In the genomic region with DNA sequence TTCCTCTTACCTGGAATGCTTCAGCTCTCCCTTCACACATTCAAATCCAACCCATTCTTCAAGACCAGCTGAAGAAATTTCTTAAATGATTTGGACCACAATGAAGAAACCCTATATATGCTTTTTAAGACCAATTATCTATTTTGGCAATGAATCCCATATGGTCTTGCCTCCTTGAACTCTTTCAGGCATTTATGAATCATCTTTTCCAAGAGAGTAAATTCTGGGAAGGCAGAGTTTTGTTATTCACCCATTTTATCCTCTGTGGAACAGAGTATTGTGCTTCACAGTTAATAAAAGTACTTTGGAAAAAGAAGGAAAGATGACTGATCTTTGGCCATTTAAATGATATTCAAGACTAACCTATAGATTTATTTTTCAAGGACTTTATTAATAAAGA, we compare ENCODE assay signal across 1 cellular context.
TF ChIP-seq lines count a peak whose summit lies in the region.

No MANE protein-coding gene starts in this region.

TF ChIP-seq in WTC11, 78 proteins besides CTCF, POLR2A, EP300 and RAD21 (continued from another document):
- TF ChIP-seq TP53 (CRISPR knock-in tag; IDR thresholded peaks at IDR 0.05) = no peak
- TF ChIP-seq, protein P1, sequence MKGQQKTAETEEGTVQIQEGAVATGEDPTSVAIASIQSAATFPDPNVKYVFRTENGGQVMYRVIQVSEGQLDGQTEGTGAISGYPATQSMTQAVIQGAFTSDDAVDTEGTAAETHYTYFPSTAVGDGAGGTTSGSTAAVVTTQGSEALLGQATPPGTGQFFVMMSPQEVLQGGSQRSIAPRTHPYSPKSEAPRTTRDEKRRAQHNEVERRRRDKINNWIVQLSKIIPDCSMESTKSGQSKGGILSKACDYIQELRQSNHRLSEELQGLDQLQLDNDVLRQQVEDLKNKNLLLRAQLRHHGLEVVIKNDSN (CRISPR knock-in tag; IDR thresholded peaks at IDR 0.05) = no peak
- TF ChIP-seq, protein P2, sequence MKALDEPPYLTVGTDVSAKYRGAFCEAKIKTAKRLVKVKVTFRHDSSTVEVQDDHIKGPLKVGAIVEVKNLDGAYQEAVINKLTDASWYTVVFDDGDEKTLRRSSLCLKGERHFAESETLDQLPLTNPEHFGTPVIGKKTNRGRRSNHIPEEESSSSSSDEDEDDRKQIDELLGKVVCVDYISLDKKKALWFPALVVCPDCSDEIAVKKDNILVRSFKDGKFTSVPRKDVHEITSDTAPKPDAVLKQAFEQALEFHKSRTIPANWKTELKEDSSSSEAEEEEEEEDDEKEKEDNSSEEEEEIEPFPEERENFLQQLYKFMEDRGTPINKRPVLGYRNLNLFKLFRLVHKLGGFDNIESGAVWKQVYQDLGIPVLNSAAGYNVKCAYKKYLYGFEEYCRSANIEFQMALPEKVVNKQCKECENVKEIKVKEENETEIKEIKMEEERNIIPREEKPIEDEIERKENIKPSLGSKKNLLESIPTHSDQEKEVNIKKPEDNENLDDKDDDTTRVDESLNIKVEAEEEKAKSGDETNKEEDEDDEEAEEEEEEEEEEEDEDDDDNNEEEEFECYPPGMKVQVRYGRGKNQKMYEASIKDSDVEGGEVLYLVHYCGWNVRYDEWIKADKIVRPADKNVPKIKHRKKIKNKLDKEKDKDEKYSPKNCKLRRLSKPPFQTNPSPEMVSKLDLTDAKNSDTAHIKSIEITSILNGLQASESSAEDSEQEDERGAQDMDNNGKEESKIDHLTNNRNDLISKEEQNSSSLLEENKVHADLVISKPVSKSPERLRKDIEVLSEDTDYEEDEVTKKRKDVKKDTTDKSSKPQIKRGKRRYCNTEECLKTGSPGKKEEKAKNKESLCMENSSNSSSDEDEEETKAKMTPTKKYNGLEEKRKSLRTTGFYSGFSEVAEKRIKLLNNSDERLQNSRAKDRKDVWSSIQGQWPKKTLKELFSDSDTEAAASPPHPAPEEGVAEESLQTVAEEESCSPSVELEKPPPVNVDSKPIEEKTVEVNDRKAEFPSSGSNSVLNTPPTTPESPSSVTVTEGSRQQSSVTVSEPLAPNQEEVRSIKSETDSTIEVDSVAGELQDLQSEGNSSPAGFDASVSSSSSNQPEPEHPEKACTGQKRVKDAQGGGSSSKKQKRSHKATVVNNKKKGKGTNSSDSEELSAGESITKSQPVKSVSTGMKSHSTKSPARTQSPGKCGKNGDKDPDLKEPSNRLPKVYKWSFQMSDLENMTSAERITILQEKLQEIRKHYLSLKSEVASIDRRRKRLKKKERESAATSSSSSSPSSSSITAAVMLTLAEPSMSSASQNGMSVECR (CRISPR knock-in tag; IDR thresholded peaks at IDR 0.05; ENCODE audit: borderline replicate concordance) = no peak
- no peak for TF ChIP-seq SMAD3 (CRISPR knock-in tag; IDR thresholded peaks at IDR 0.05; ENCODE audit: borderline replicate concordance)
- no peak for TF ChIP-seq FOXK1 (CRISPR knock-in tag; IDR thresholded peaks at IDR 0.05)
- TF ChIP-seq ELF4 (CRISPR knock-in tag; IDR thresholded peaks at IDR 0.05; ENCODE audit: low read depth) = no peak
- TF ChIP-seq PRRX2 (CRISPR knock-in tag; IDR thresholded peaks at IDR 0.05) = no peak
- no peak for TF ChIP-seq TEAD1 (CRISPR knock-in tag; IDR thresholded peaks at IDR 0.05)
- TF ChIP-seq, protein P3, sequence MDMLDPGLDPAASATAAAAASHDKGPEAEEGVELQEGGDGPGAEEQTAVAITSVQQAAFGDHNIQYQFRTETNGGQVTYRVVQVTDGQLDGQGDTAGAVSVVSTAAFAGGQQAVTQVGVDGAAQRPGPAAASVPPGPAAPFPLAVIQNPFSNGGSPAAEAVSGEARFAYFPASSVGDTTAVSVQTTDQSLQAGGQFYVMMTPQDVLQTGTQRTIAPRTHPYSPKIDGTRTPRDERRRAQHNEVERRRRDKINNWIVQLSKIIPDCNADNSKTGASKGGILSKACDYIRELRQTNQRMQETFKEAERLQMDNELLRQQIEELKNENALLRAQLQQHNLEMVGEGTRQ (CRISPR knock-in tag; IDR thresholded peaks at IDR 0.05) = no peak
- no peak for TF ChIP-seq TCF7 (CRISPR knock-in tag; IDR thresholded peaks at IDR 0.05; ENCODE audit: low read depth)
- TF ChIP-seq, protein P4, sequence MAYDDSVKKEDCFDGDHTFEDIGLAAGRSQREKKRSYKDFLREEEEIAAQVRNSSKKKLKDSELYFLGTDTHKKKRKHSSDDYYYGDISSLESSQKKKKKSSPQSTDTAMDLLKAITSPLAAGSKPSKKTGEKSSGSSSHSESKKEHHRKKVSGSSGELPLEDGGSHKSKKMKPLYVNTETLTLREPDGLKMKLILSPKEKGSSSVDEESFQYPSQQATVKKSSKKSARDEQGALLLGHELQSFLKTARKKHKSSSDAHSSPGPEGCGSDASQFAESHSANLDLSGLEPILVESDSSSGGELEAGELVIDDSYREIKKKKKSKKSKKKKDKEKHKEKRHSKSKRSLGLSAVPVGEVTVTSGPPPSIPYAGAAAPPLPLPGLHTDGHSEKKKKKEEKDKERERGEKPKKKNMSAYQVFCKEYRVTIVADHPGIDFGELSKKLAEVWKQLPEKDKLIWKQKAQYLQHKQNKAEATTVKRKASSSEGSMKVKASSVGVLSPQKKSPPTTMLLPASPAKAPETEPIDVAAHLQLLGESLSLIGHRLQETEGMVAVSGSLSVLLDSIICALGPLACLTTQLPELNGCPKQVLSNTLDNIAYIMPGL (CRISPR knock-in tag; IDR thresholded peaks at IDR 0.05) = no peak
- TF ChIP-seq ZNF317 (CRISPR knock-in tag; IDR thresholded peaks at IDR 0.05; ENCODE audit: borderline replicate concordance, low read depth) = no peak
- no peak for TF ChIP-seq JAZF1 (CRISPR knock-in tag; IDR thresholded peaks at IDR 0.05)
